In genomic region chr2:15155959-15156574, GRCh38 we compare ENCODE assay signal across 1 cellular context.
A peak's percentile ranks its signal among the peaks of the same experiment; 100 is the strongest.
TF ChIP-seq lines count a peak whose summit lies in the region.

No MANE protein-coding gene starts in this region.

TF ChIP-seq in GM23338, 12 proteins besides CTCF, POLR2A, EP300 and RAD21 (continued from another document):
- TF ChIP-seq, protein P1, sequence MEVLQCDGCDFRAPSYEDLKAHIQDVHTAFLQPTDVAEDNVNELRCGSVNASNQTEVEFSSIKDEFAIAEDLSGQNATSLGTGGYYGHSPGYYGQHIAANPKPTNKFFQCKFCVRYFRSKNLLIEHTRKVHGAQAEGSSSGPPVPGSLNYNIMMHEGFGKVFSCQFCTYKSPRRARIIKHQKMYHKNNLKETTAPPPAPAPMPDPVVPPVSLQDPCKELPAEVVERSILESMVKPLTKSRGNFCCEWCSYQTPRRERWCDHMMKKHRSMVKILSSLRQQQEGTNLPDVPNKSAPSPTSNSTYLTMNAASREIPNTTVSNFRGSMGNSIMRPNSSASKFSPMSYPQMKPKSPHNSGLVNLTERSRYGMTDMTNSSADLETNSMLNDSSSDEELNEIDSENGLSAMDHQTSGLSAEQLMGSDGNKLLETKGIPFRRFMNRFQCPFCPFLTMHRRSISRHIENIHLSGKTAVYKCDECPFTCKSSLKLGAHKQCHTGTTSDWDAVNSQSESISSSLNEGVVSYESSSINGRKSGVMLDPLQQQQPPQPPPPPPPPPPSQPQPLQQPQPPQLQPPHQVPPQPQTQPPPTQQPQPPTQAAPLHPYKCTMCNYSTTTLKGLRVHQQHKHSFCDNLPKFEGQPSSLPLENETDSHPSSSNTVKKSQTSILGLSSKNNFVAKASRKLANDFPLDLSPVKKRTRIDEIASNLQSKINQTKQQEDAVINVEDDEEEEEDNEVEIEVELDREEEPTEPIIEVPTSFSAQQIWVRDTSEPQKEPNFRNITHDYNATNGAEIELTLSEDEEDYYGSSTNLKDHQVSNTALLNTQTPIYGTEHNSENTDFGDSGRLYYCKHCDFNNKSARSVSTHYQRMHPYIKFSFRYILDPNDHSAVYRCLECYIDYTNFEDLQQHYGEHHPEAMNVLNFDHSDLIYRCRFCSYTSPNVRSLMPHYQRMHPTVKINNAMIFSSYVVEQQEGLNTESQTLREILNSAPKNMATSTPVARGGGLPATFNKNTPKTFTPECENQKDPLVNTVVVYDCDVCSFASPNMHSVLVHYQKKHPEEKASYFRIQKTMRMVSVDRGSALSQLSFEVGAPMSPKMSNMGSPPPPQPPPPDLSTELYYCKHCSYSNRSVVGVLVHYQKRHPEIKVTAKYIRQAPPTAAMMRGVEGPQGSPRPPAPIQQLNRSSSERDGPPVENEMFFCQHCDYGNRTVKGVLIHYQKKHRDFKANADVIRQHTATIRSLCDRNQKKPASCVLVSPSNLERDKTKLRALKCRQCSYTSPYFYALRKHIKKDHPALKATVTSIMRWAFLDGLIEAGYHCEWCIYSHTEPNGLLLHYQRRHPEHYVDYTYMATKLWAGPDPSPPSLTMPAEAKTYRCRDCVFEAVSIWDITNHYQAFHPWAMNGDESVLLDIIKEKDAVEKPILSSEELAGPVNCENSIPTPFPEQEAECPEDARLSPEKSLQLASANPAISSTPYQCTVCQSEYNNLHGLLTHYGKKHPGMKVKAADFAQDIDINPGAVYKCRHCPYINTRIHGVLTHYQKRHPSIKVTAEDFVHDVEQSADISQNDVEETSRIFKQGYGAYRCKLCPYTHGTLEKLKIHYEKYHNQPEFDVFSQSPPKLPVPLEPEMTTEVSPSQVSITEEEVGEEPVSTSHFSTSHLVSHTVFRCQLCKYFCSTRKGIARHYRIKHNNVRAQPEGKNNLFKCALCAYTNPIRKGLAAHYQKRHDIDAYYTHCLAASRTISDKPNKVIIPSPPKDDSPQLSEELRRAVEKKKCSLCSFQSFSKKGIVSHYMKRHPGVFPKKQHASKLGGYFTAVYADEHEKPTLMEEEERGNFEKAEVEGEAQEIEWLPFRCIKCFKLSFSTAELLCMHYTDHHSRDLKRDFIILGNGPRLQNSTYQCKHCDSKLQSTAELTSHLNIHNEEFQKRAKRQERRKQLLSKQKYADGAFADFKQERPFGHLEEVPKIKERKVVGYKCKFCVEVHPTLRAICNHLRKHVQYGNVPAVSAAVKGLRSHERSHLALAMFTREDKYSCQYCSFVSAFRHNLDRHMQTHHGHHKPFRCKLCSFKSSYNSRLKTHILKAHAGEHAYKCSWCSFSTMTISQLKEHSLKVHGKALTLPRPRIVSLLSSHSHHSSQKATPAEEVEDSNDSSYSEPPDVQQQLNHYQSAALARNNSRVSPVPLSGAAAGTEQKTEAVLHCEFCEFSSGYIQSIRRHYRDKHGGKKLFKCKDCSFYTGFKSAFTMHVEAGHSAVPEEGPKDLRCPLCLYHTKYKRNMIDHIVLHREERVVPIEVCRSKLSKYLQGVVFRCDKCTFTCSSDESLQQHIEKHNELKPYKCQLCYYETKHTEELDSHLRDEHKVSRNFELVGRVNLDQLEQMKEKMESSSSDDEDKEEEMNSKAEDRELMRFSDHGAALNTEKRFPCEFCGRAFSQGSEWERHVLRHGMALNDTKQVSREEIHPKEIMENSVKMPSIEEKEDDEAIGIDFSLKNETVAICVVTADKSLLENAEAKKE (CRISPR knock-in tag; IDR thresholded peaks at IDR 0.05): peak; percentile 75; the same call in 1 of the 2 replicates
